ENCODE assay signal across 1 cellular context in the genomic region with DNA sequence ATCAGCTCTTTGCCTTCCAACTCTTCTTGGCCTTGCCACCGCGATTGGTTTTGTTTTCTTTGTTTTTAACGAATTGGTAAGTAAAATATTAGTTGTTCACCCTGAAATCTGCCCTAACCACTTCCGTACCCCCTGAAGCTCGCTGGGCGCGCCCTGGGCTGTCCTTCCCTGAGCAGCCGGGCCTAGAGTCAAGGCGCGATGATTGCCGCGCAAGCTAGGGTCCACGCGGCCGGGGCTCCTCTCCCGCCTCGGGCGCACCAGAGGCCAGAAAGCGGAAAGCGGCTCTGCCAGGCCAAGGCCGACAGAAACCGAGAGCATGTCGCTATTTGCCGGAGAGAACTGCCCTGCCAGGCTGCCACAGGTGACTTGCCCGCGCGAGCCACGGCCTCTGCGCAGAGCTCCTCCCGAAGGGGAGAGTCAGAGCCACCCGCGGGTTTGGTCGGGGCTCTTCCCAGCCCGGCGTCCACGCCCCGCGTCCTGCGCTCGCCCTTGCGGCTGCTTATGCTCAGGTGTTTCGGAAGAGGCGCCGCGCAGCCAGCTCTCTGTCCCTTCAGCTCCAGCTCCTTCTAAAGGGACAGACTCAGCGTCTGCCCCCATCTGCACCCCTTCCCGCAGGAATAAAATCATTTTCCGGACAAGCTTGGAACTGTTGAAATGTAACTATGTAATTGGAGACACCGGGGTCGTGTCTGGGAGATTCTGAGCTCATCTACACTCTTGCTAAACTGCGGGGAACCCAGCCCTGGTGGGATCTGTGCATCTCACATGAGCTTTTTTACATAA.
TF ChIP-seq lines count a peak whose summit lies in the region.

No MANE protein-coding gene starts in this region.

TF ChIP-seq in H1, 55 proteins besides CTCF, POLR2A, EP300 and RAD21:
- TF ChIP-seq TAF7 (optimal IDR thresholded peaks at IDR 0.05; ENCODE audit: borderline replicate concordance, low read depth, low read length) (no peak), CBX8 (IDR thresholded peaks at IDR 0.05; ENCODE audit: borderline replicate concordance, low read depth, low read length) (peak; percentile 95; the same call in 1 of the 2 replicates), EGR1 (IDR thresholded peaks at IDR 0.05; ENCODE audit: borderline replicate concordance, low read depth, low read length) (no peak), TCF12 (IDR thresholded peaks at IDR 0.05; ENCODE audit: low read depth, low read length) (0 out of 2 replicates have a peak, but pooled peaks have one; percentile 1), JUN (IDR thresholded peaks at IDR 0.05; ENCODE audit: low read depth, low read length) (no peak), SAP30 (IDR thresholded peaks at IDR 0.05; ENCODE audit: insufficient read depth, insufficient replicate concordance, low read length) (no peak), POLR2AphosphoS5 (IDR thresholded peaks at IDR 0.05; ENCODE audit: low read depth, low read length) (no peak), E2F6 (IDR thresholded peaks at IDR 0.05) (peak; percentile 25; the same call in 1 of the 2 replicates), BRCA1 (IDR thresholded peaks at IDR 0.05; ENCODE audit: low read depth, low read length) (no peak), RNF2 (IDR thresholded peaks at IDR 0.05; ENCODE audit: borderline replicate concordance, low read depth, low read length, missing control alignments, poor library complexity, severe bottlenecking) (peak; percentile 100), SUZ12 (IDR thresholded peaks at IDR 0.05; ENCODE audit: low read length) (peak; percentile 100), MAFK (IDR thresholded peaks at IDR 0.05; ENCODE audit: low read depth, low read length) (no peak), HDAC2 (IDR thresholded peaks at IDR 0.05; ENCODE audit: borderline replicate concordance in 1 of 2, low read depth in 2 of 2, low read length in 2 of 2) (no peak), BCL11A (IDR thresholded peaks at IDR 0.05; ENCODE audit: low read depth in 2 of 2, low read length in 2 of 2) (no peak), KDM1A (IDR thresholded peaks at IDR 0.05; ENCODE audit: borderline replicate concordance, low read length) (no peak), ZNF274 (IDR thresholded peaks at IDR 0.05; ENCODE audit: borderline replicate concordance, extremely low read depth, low read length) (no peak), NANOG (IDR thresholded peaks at IDR 0.05; ENCODE audit: insufficient read depth, low read depth, low read length, poor library complexity, severe bottlenecking) (no peak), EZH2 (IDR thresholded peaks at IDR 0.05; ENCODE audit: low read depth, low read length, severe bottlenecking) (peak; percentile 100), TBP (IDR thresholded peaks at IDR 0.05; ENCODE audit: low read depth, low read length) (no peak)
- TF ChIP-seq, protein P1, sequence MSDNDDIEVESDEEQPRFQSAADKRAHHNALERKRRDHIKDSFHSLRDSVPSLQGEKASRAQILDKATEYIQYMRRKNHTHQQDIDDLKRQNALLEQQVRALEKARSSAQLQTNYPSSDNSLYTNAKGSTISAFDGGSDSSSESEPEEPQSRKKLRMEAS (IDR thresholded peaks at IDR 0.05), result no peak
